ENCODE assay signal across 20 cellular contexts in genomic region chr6:102115911-102116310, GRCh38.
DNase-seq lines count a peak whose midpoint lies in the region; ATAC-seq and TF ChIP-seq lines count a peak whose summit lies in the region.
"Had no signal": no experiment of that assay in that cellular context is flagged by ENCODE, and none has a peak within 500 bp of the region (broad histone marks: within the 10 kb centered on the region; RNA-seq: fewer than 3 reads in every experiment).

No MANE protein-coding gene starts in this region.

- CTCF ChIA-PET in mammary epithelial cell (lab: Charles Lee; ENCODE audit: low non-redundant PET) (no interaction called here), MCF 10A (lab: Yijun Ruan, JAX) (no interaction called here)

- in situ Hi-C loops in mammary epithelial cell (cut with MboI; ENCODE audit: low sequenced_read_pairs in 2 of 2), result no loop called here
- in situ Hi-C loops in ACHN (cut with HindIII; ENCODE audit: low pct_ligation_motif_present, low pct_unique_long_range_greater_than_20kb, low sequenced_read_pairs), result no loop called here

- BruUV-seq in mammary epithelial cell (replicated peaks; lab: Mats Ljungman, UMichigan), result no TSS peak
- no TSS peak for BruUV-seq in MCF 10A (replicated peaks; lab: Mats Ljungman, UMichigan)

- DNase-seq in mammary epithelial cell, result peak; percentile 12
- DNase-seq in MCF 10A (ENCODE audit: unreplicated experiment), result no peak
- DNase-seq in epithelial cell of esophagus (ENCODE audit: low read depth), result peak; percentile 69
- DNase-seq in progenitor cell of endocrine pancreas (ENCODE audit: low spot score, unreplicated experiment), result no peak
- no peak for DNase-seq in ACHN
- DNase-seq: AML-193; BE2C; Calu3; CD4-positive, alpha-beta T cell; COR-L47; DMS53; DMS79 treated with DMSO at 0.1 percent for 48 hours; GF-D8; GM23248; H7; HCEC 1CT had no signal

- dilution Hi-C loops in mammary epithelial cell (cut with HindIII; ENCODE audit: low sequenced_read_pairs), result no loop called here

- H3K27me3 Mint-ChIP-seq in MCF 10A (ENCODE audit: insufficient read depth, unreplicated experiment), result no peaks in the 10 kb centered on the region
- H3K27me3 Mint-ChIP-seq in progenitor cell of endocrine pancreas, result no peaks in the 10 kb centered on the region
- H3K27me3 Mint-ChIP-seq: CD4-positive, alpha-beta T cell had no signal

- H4K20me1 ChIP-seq in mammary epithelial cell (ENCODE audit: insufficient read depth, low read length), result no peaks in the 10 kb centered on the region
- H4K20me1 ChIP-seq: BLaER1 treated with 17β-estradiol and CSF1 and Interleukin-3, amounts not matched to agents 10 nM and 100 nM had no signal

- H3K36me3 Mint-ChIP-seq in MCF 10A (ENCODE audit: insufficient read depth, unreplicated experiment) (no peaks in the 10 kb centered on the region), progenitor cell of endocrine pancreas (ENCODE audit: insufficient read depth) (no peaks in the 10 kb centered on the region)
- H3K36me3 Mint-ChIP-seq: CD14-positive monocyte had no signal

- H3K4me1 Mint-ChIP-seq in MCF 10A (ENCODE audit: insufficient read depth, unreplicated experiment), result no peaks in the 10 kb centered on the region
- no peaks in the 10 kb centered on the region for H3K4me1 Mint-ChIP-seq in progenitor cell of endocrine pancreas (ENCODE audit: low read depth)
- H3K4me1 Mint-ChIP-seq: CD14-positive monocyte had no signal

- no peak overlapping the region for H3K27ac ChIP-seq in mammary epithelial cell (ENCODE audit: insufficient read depth, low read depth, low read length)
- H3K27ac ChIP-seq: 22Rv1; BLaER1 treated with 17β-estradiol and CSF1 and Interleukin-3, amounts not matched to agents 10 nM and 100 nM; GM23248 had no signal

- 24% methylated on average over 1 of the region's 1 CpG for WGBS in mammary epithelial cell (ENCODE audit: low coverage, missing lambda C conversion rate)

- no peaks in the 10 kb centered on the region for H3K79me2 ChIP-seq in mammary epithelial cell (ENCODE audit: insufficient read depth, low read length)

- intact Hi-C loops in mammary epithelial cell (cut with micrococcal nuclease) (loop anchor here (10.0 kb wide), 1 partner anchor 1009 kb away; no protein-coding TSS in a partner anchor), MCF 10A (cut with micrococcal nuclease) (no loop called here)

- no peak overlapping the region for H3K9ac ChIP-seq in mammary epithelial cell (ENCODE audit: insufficient read depth, low read length)
- H3K9ac ChIP-seq: BLaER1 treated with 17β-estradiol and CSF1 and Interleukin-3, amounts not matched to agents 10 nM and 100 nM; GM23248 had no signal

- H2AFZ ChIP-seq in mammary epithelial cell (ENCODE audit: low read depth, low read length), result no peak overlapping the region
- H2AFZ ChIP-seq: GM23248 had no signal

- no peaks in the 10 kb centered on the region for H3K9me3 ChIP-seq in mammary epithelial cell (replicated peaks; ENCODE audit: insufficient read depth, low read length)
- H3K9me3 ChIP-seq: BE2C; BLaER1 treated with 17β-estradiol and CSF1 and Interleukin-3, amounts not matched to agents 10 nM and 100 nM had no signal

- H3K4me3 Mint-ChIP-seq in MCF 10A (ENCODE audit: unreplicated experiment) (no peak overlapping the region), progenitor cell of endocrine pancreas (ENCODE audit: low read depth) (no peak overlapping the region)
- H3K4me3 Mint-ChIP-seq: CD14-positive monocyte; CD4-positive, alpha-beta T cell had no signal

- H3K27ac Mint-ChIP-seq in MCF 10A (ENCODE audit: low read depth, unreplicated experiment) (no peak overlapping the region), progenitor cell of endocrine pancreas (peak overlapping the region; percentile 37)
- H3K27ac Mint-ChIP-seq: CD14-positive monocyte; CD4-positive, alpha-beta T cell had no signal

- no peaks in the 10 kb centered on the region for H3K4me1 ChIP-seq in mammary epithelial cell (ENCODE audit: insufficient read depth, low read length)
- H3K4me1 ChIP-seq: BE2C; BLaER1 treated with 17β-estradiol and CSF1 and Interleukin-3, amounts not matched to agents 10 nM and 100 nM had no signal

- H3K9me3 Mint-ChIP-seq in MCF 10A (ENCODE audit: unreplicated experiment), result no peaks in the 10 kb centered on the region
- peaks cover 24% of the 10 kb centered on the region for H3K9me3 Mint-ChIP-seq in progenitor cell of endocrine pancreas (ENCODE audit: low read depth)

- no peaks in the 10 kb centered on the region for H3K27me3 ChIP-seq in mammary epithelial cell (ENCODE audit: insufficient read depth, low read length)
- H3K27me3 ChIP-seq: BE2C; BLaER1 treated with 17β-estradiol and CSF1 and Interleukin-3, amounts not matched to agents 10 nM and 100 nM had no signal

- H3K36me3 ChIP-seq in mammary epithelial cell (ENCODE audit: insufficient read depth, low read length), result no peaks in the 10 kb centered on the region
- H3K36me3 ChIP-seq: BE2C; BLaER1 treated with 17β-estradiol and CSF1 and Interleukin-3, amounts not matched to agents 10 nM and 100 nM had no signal

- no peak for TF ChIP-seq CTCF in mammary epithelial cell (conservative IDR thresholded peaks at IDR 0.05 in 1 of 2, IDR thresholded peaks at IDR 0.05 in 1 of 2; ENCODE audit: extremely low read depth in 1 of 2, insufficient read depth in 1 of 2, low read depth in 1 of 2, low read length in 2 of 2)
- TF ChIP-seq CTCF in MCF 10A (IDR thresholded peaks at IDR 0.05; ENCODE audit: unreplicated experiment), result no peak
- TF ChIP-seq CTCF in epithelial cell of esophagus (IDR thresholded peaks at IDR 0.05; ENCODE audit: insufficient read depth, low read depth, low read length, missing control alignments), result no peak
- no peak for TF ChIP-seq CTCF in progenitor cell of endocrine pancreas (IDR thresholded peaks at IDR 0.05; ENCODE audit: unreplicated experiment)

- POLR2A ChIA-PET in MCF 10A (lab: Yijun Ruan, JAX), result no interaction called here

- no peak for ATAC-seq in GM18517 (IDR thresholded peaks at IDR 0.05; ENCODE audit: unreplicated experiment)

- H3K4me2 ChIP-seq in mammary epithelial cell (ENCODE audit: insufficient read depth, low read depth, low read length), result no peak overlapping the region
- H3K4me2 ChIP-seq: BLaER1 treated with 17β-estradiol and CSF1 and Interleukin-3, amounts not matched to agents 10 nM and 100 nM had no signal

- H3K4me3 ChIP-seq in mammary epithelial cell (replicated peaks in 1 of 3; ENCODE audit: insufficient read depth in 1 of 3, low read depth in 2 of 3, low read length in 3 of 3), result no peak overlapping the region
- H3K4me3 ChIP-seq in epithelial cell of esophagus (ENCODE audit: low read length), result no peak overlapping the region
- H3K4me3 ChIP-seq: BLaER1 treated with 17β-estradiol and CSF1 and Interleukin-3, amounts not matched to agents 10 nM and 100 nM; GM23248 had no signal

Comparison
In these comparisons a context has a peak if more than half of its experiments do, and no peak if none do; other contexts are left out.
1. DNase-seq: peak in mammary epithelial cell (single experiment) and epithelial cell of esophagus (single experiment); none in MCF 10A (single experiment), progenitor cell of endocrine pancreas (single experiment) and ACHN (single experiment).